1 cellular context compared by ENCODE assay signal in genomic region chr1:212665241-212666115, GRCh38.
TF ChIP-seq lines count a peak whose summit lies in the region.

No MANE protein-coding gene starts in this region.

TF ChIP-seq in HepG2, 621 proteins besides CTCF, POLR2A, EP300 and RAD21 (continued from another document and continues in another):
- TF ChIP-seq ZBED4 (CRISPR knock-in tag; IDR thresholded peaks at IDR 0.05; ENCODE audit: borderline replicate concordance) = peak; percentile 67; the same call in 1 of the 2 replicates
- TF ChIP-seq ZNF350 (CRISPR knock-in tag; IDR thresholded peaks at IDR 0.05; ENCODE audit: borderline replicate concordance, low read depth) = 0 out of 2 replicates have a peak, but pooled peaks have one; percentile 39
- no peak for TF ChIP-seq TRIM22 (IDR thresholded peaks at IDR 0.05)
- TF ChIP-seq NR2F1 (CRISPR knock-in tag; IDR thresholded peaks at IDR 0.05) = no peak
- TF ChIP-seq AGO1 (IDR thresholded peaks at IDR 0.05; ENCODE audit: low read depth, low read length, poor library complexity, severe bottlenecking) = no peak
- no peak for TF ChIP-seq E2F2 (CRISPR knock-in tag; IDR thresholded peaks at IDR 0.05; ENCODE audit: borderline replicate concordance)
- no peak for TF ChIP-seq PHF5A (CRISPR knock-in tag; IDR thresholded peaks at IDR 0.05; ENCODE audit: low read depth, unreplicated experiment)
- peak; percentile 73 for TF ChIP-seq ZFX (CRISPR knock-in tag; IDR thresholded peaks at IDR 0.05; ENCODE audit: low read depth)
- TF ChIP-seq ZSCAN31 (CRISPR knock-in tag; IDR thresholded peaks at IDR 0.05; ENCODE audit: low read depth) = no peak; the same call in 1 of the 2 replicates
- TF ChIP-seq TFAP4 (IDR thresholded peaks at IDR 0.05; ENCODE audit: borderline replicate concordance, low read depth) = peak; percentile 66; the same call in 1 of the 2 replicates
- peak; percentile 92 for TF ChIP-seq KDM3A (CRISPR knock-in tag; IDR thresholded peaks at IDR 0.05; ENCODE audit: low read depth)
- no peak for TF ChIP-seq ZNF678 (CRISPR knock-in tag; IDR thresholded peaks at IDR 0.05)
- peak; percentile 49; the same call in 1 of the 2 replicates for TF ChIP-seq ZNF136 (CRISPR knock-in tag; IDR thresholded peaks at IDR 0.05; ENCODE audit: low read depth)
- no peak; the same call in 1 of the 2 replicates for TF ChIP-seq SP4 (CRISPR knock-in tag; IDR thresholded peaks at IDR 0.05)
- TF ChIP-seq SOX13 (IDR thresholded peaks at IDR 0.05) = no peak
- TF ChIP-seq SOX13 (CRISPR knock-in tag; conservative IDR thresholded peaks at IDR 0.05 in 1 of 2, IDR thresholded peaks at IDR 0.05 in 1 of 2) = 0 out of 4 replicates have a peak, but pooled peaks of 1 of the 2 experiments have one; percentile 6
- peak; percentile 64; the same call in 1 of the 2 replicates for TF ChIP-seq ERF (CRISPR knock-in tag; IDR thresholded peaks at IDR 0.05)
- no peak for TF ChIP-seq TARDBP (CRISPR knock-in tag; IDR thresholded peaks at IDR 0.05)
- TF ChIP-seq ZNF891 (CRISPR knock-in tag; IDR thresholded peaks at IDR 0.05) = 0 out of 2 replicates have a peak, but pooled peaks have one; percentile 57
- TF ChIP-seq MAZ (IDR thresholded peaks at IDR 0.05; ENCODE audit: borderline replicate concordance, low read depth, low read length) = 0 out of 2 replicates have a peak, but pooled peaks have one; percentile 42
- TF ChIP-seq MAZ (CRISPR knock-in tag; IDR thresholded peaks at IDR 0.05; ENCODE audit: low read depth) = no peak
- TF ChIP-seq ZNF777 (CRISPR knock-in tag; IDR thresholded peaks at IDR 0.05) = peak; percentile 86
- no peak for TF ChIP-seq ZUFSP (CRISPR knock-in tag; IDR thresholded peaks at IDR 0.05; ENCODE audit: borderline replicate concordance)
- 0 out of 2 replicates have a peak, but pooled peaks have one; percentile 60 for TF ChIP-seq CCDC6 (CRISPR knock-in tag; IDR thresholded peaks at IDR 0.05)
- peak; percentile 51 for TF ChIP-seq PATZ1 (CRISPR knock-in tag; IDR thresholded peaks at IDR 0.05)
- TF ChIP-seq FOXP4 (CRISPR knock-in tag; IDR thresholded peaks at IDR 0.05) = peak; percentile 18; the same call in 1 of the 2 replicates
- TF ChIP-seq MXD3 (CRISPR knock-in tag; IDR thresholded peaks at IDR 0.05) = no peak
- no peak for TF ChIP-seq TEAD2 (CRISPR knock-in tag; IDR thresholded peaks at IDR 0.05)
- no peak; the same call in 1 of the 2 replicates for TF ChIP-seq ZNF121 (CRISPR knock-in tag; IDR thresholded peaks at IDR 0.05)
- no peak for TF ChIP-seq NONO (IDR thresholded peaks at IDR 0.05)
- TF ChIP-seq NONO (CRISPR knock-in tag; conservative IDR thresholded peaks at IDR 0.05) = peak; percentile 71; the same call in 1 of the 2 replicates
- TF ChIP-seq ELF3 (CRISPR knock-in tag; IDR thresholded peaks at IDR 0.05) = peak; percentile 51
- no peak for TF ChIP-seq ZMAT3 (CRISPR knock-in tag; conservative IDR thresholded peaks at IDR 0.05)
- TF ChIP-seq CENPBD1 (CRISPR knock-in tag; IDR thresholded peaks at IDR 0.05; ENCODE audit: borderline replicate concordance, low read depth) = no peak
- no peak for TF ChIP-seq ZNF724P (CRISPR knock-in tag; IDR thresholded peaks at IDR 0.05; ENCODE audit: borderline replicate concordance)
- no peak for TF ChIP-seq TRIM24 (CRISPR knock-in tag; IDR thresholded peaks at IDR 0.05)
- TF ChIP-seq ZNF770 (CRISPR knock-in tag; IDR thresholded peaks at IDR 0.05) = peak; percentile 87
